ENCODE assay signal across 26 cellular contexts in genomic region chr7:664402-664775, GRCh38.
DNase-seq lines count a peak whose midpoint lies in the region; ATAC-seq and TF ChIP-seq lines count a peak whose summit lies in the region.
"Had no signal": no experiment of that assay in that cellular context is flagged by ENCODE, and none has a peak within 500 bp of the region (broad histone marks: within the 10 kb centered on the region; RNA-seq: fewer than 3 reads in every experiment).

No MANE protein-coding gene starts in this region.

- H3K4me1 Mint-ChIP-seq in H9: peaks cover 17 to 20% of the 10 kb centered on the region in 2 experiments
- H3K4me1 Mint-ChIP-seq in natural killer cell treated with Interleukin-12 subunit alpha and Interleukin-12 subunit beta and Interleukin-15 and Interleukin-18, amount 100 ng/mL, for 72 hours (ENCODE audit: low read depth in 2 of 2): peaks cover 0 to 10% of the 10 kb centered on the region in 2 donors
- H3K4me1 Mint-ChIP-seq: CD8-positive, alpha-beta memory T cell had no signal

- H3K9ac ChIP-seq in H9 (ENCODE audit: extremely low read depth, insufficient read length, low read length): no peak overlapping the region
- peak overlapping the region; percentile 9 for H3K9ac ChIP-seq in NT2/D1 (ENCODE audit: insufficient read length, low read depth)
- peak overlapping the region; percentile 65; the same call in 1 of the 2 replicates for H3K9ac ChIP-seq in iPS-20b (ENCODE audit: low read depth, low read length)

- H3K4ac ChIP-seq in H9 (ENCODE audit: low read depth, low read length): no peak overlapping the region

- H3K79me1 ChIP-seq in H9 (ENCODE audit: insufficient read depth, low read depth, low read length, poor library complexity, severe bottlenecking): no peaks in the 10 kb centered on the region

- H3K9me3 Mint-ChIP-seq in H9: peaks cover 5 to 8% of the 10 kb centered on the region in 2 experiments; a peak in 3 of 5 replicates
- peaks cover 4% of the 10 kb centered on the region for H3K9me3 Mint-ChIP-seq in natural killer cell treated with Interleukin-12 subunit alpha and Interleukin-12 subunit beta and Interleukin-15 and Interleukin-18, amount 100 ng/mL, for 72 hours
- H3K9me3 Mint-ChIP-seq: activated naive CD4-positive, alpha-beta T cell treated with anti-CD3 and anti-CD28 coated beads, Interleukin-2, amount 50 U/mL, for 24 hours had no signal

- H3K4me2 ChIP-seq in H9 (ENCODE audit: insufficient read depth, insufficient read length, low read length): no peak overlapping the region

- H4K5ac ChIP-seq in H9 (ENCODE audit: insufficient read length, low read depth, low read length): no peak overlapping the region

- H3K36me3 Mint-ChIP-seq in H9 (ENCODE audit: insufficient read depth in 1 of 3, low read depth in 3 of 3): peaks cover 8 to 15% (median 10%) of the 10 kb centered on the region in 3 experiments
- peaks cover 6% of the 10 kb centered on the region for H3K36me3 Mint-ChIP-seq in natural killer cell treated with Interleukin-12 subunit alpha and Interleukin-12 subunit beta and Interleukin-15 and Interleukin-18, amount 100 ng/mL, for 72 hours

- H3K36me3 ChIP-seq in NT2/D1 (ENCODE audit: insufficient read depth, insufficient read length, low read length): peaks cover 19% of the 10 kb centered on the region
- peaks cover 21% of the 10 kb centered on the region for H3K36me3 ChIP-seq in iPS-20b (ENCODE audit: insufficient read depth, low read depth, low read length)
- H3K36me3 ChIP-seq in testis (ENCODE audit: low read depth, missing control alignments): no peaks in the 10 kb centered on the region
- H3K36me3 ChIP-seq: HAP-1 had no signal

- no peak overlapping the region for H4K8ac ChIP-seq in H9 (replicated peaks; ENCODE audit: insufficient read length, low read depth, low read length)

- H3K18ac ChIP-seq in H9 (ENCODE audit: insufficient read length, low read depth, low read length): no peak overlapping the region

- H3K9me3 ChIP-seq in H9 (ENCODE audit: control insufficient read depth, low read depth, low read length): no peaks in the 10 kb centered on the region
- H3K9me3 ChIP-seq in NT2/D1 (ENCODE audit: insufficient read depth, low read length): no peaks in the 10 kb centered on the region
- no peaks in the 10 kb centered on the region for H3K9me3 ChIP-seq in iPS-20b (ENCODE audit: insufficient read depth, low read depth, low read length)
- H3K9me3 ChIP-seq in testis: no peaks in the 10 kb centered on the region
- H3K9me3 ChIP-seq: HAP-1 had no signal

- H3K27ac Mint-ChIP-seq in H9: peak overlapping the region in 1 of 3 experiments; percentile 95; a peak in 4 of 7 replicates
- H3K27ac Mint-ChIP-seq in natural killer cell treated with Interleukin-12 subunit alpha and Interleukin-12 subunit beta and Interleukin-15 and Interleukin-18, amount 100 ng/mL, for 72 hours: no peak overlapping the region
- H3K27ac Mint-ChIP-seq: activated CD8-positive, alpha-beta T cell treated with anti-CD3 and anti-CD28 coated beads for 36 hours; activated naive CD4-positive, alpha-beta T cell treated with anti-CD3 and anti-CD28 coated beads, Interleukin-2, amount 50 U/mL, for 24 hours; progenitor cell of endocrine pancreas; T-helper 17 cell had no signal

- H3K23ac ChIP-seq in H9 (ENCODE audit: insufficient read length, low read depth, low read length): no peak overlapping the region

- peaks cover 5% of the 10 kb centered on the region; the same call in 1 of the 2 replicates for H3K4me1 ChIP-seq in H9 (ENCODE audit: insufficient read depth, low read length)
- H3K4me1 ChIP-seq in NT2/D1 (ENCODE audit: insufficient read depth, insufficient read length): peaks cover 23% of the 10 kb centered on the region
- peaks cover 17% of the 10 kb centered on the region; the same call in 1 of the 2 replicates for H3K4me1 ChIP-seq in iPS-20b (ENCODE audit: insufficient read depth, low read length)
- peaks cover 37% of the 10 kb centered on the region for H3K4me1 ChIP-seq in testis
- H3K4me1 ChIP-seq: HAP-1 had no signal

- peaks cover 2% of the 10 kb centered on the region for H4K20me1 ChIP-seq in H9 (ENCODE audit: control insufficient read depth, insufficient read depth, insufficient read length)

- no peaks in the 10 kb centered on the region for H3K27me3 Mint-ChIP-seq in H9 (ENCODE audit: low read depth)
- peaks cover 0 to 3% of the 10 kb centered on the region in 2 donors for H3K27me3 Mint-ChIP-seq in natural killer cell treated with Interleukin-12 subunit alpha and Interleukin-12 subunit beta and Interleukin-15 and Interleukin-18, amount 100 ng/mL, for 72 hours
- H3K27me3 Mint-ChIP-seq: activated CD8-positive, alpha-beta T cell treated with anti-CD3 and anti-CD28 coated beads for 36 hours; activated naive CD4-positive, alpha-beta T cell treated with anti-CD3 and anti-CD28 coated beads, Interleukin-2, amount 50 U/mL, for 24 hours; CD8-positive, alpha-beta memory T cell; progenitor cell of endocrine pancreas; T-helper 17 cell had no signal

- no peak overlapping the region for H2BK12ac ChIP-seq in H9 (ENCODE audit: insufficient read length, low read depth, low read length)

- no peak overlapping the region for H2BK15ac ChIP-seq in H9 (ENCODE audit: low read depth, low read length)

- no peak overlapping the region for H2BK5ac ChIP-seq in H9 (ENCODE audit: insufficient read length, low read length)

- WGBS in H9 (ENCODE audit: extremely low coverage, insufficient read length, low lambda C conversion rate): no CpG with 5 or more reads among the region's 7 CpGs
- WGBS in testis, 2 donors: 73 to 78% methylated on average over 7 of the region's 7 CpGs

- intact Hi-C loops in testis (cut with DNase I; ENCODE audit: low total_unique reads): no loop called here

- no peak overlapping the region for H2BK20ac ChIP-seq in H9 (ENCODE audit: low read depth, low read length, poor library complexity, severe bottlenecking)

- H2AFZ ChIP-seq in H9 (ENCODE audit: low read length): no peak overlapping the region

- no peak overlapping the region for H3T11ph ChIP-seq in H9 (ENCODE audit: low read length)

- H2AK5ac ChIP-seq in H9 (ENCODE audit: insufficient read length, low read length): no peak overlapping the region

- peak overlapping the region; percentile 11; the same call in 1 of the 2 replicates for H3K14ac ChIP-seq in H9 (ENCODE audit: insufficient read depth, low read length)

- TF ChIP-seq CTCF in H9 (conservative IDR thresholded peaks at IDR 0.05) (no peak), testis (IDR thresholded peaks at IDR 0.05) (no peak)

- H3K27me3 ChIP-seq in H9 (ENCODE audit: insufficient read depth, low read length) (no peaks in the 10 kb centered on the region), NT2/D1 (ENCODE audit: insufficient read depth, insufficient read length) (no peaks in the 10 kb centered on the region), iPS-20b (ENCODE audit: insufficient read depth, low read length) (no peaks in the 10 kb centered on the region), testis (no peaks in the 10 kb centered on the region)

- no peak overlapping the region for H2BK120ac ChIP-seq in H9 (ENCODE audit: low read depth, low read length, poor library complexity, severe bottlenecking)

- H3K4me3 Mint-ChIP-seq in H9: no peak overlapping the region
- no peak overlapping the region for H3K4me3 Mint-ChIP-seq in natural killer cell treated with Interleukin-12 subunit alpha and Interleukin-12 subunit beta and Interleukin-15 and Interleukin-18, amount 100 ng/mL, for 72 hours
- H3K4me3 Mint-ChIP-seq: activated CD8-positive, alpha-beta T cell treated with anti-CD3 and anti-CD28 coated beads for 36 hours; activated naive CD4-positive, alpha-beta T cell treated with anti-CD3 and anti-CD28 coated beads, Interleukin-2, amount 50 U/mL, for 24 hours; CD8-positive, alpha-beta memory T cell; T-helper 17 cell had no signal

- no peak for TF ChIP-seq POLR2A in testis (IDR thresholded peaks at IDR 0.05)

- H3K27ac ChIP-seq in H9 (ENCODE audit: insufficient read length, low read depth, low read length) (no peak overlapping the region), iPS-20b (ENCODE audit: low read length) (peak overlapping the region; percentile 62), testis (peak overlapping the region; percentile 58 to 65)
- H3K27ac ChIP-seq: HL-60 had no signal

- DNase-seq in H9: no peak
- DNase-seq in NT2/D1 (ENCODE audit: low read depth, low spot score): no peak
- no peak for DNase-seq in testis
- no peak for DNase-seq in NCI-H748 (lab: John Stamatoyannopoulos, UW; ENCODE audit: unreplicated experiment)
- DNase-seq in natural killer cell treated with Interleukin-12 subunit alpha and Interleukin-12 subunit beta and Interleukin-15 and Interleukin-18, amount 100 ng/mL, for 72 hours (ENCODE audit: low spot score): no peak
- DNase-seq: activated CD4-positive, alpha-beta T cell treated with anti-CD3 and anti-CD28 coated beads for 1 hour; activated CD8-positive, alpha-beta T cell treated with anti-CD3 and anti-CD28 coated beads for 36 hours; amniotic stem cell; DMS 273 treated with DMSO at 0.1 percent for 48 hours; effector CD4-positive, alpha-beta T cell; islet precursor cell; Karpas-422; NCI-H1436; NCI-H2107; NCI-H345; NCI-H69; SHP77; stimulated activated CD4-positive, alpha-beta T cell treated with anti-CD3 and anti-CD28 coated beads, Interleukin-4, amount 100 ng/mL, for 24 hours; T-helper 17 cell had no signal

- H3K4me3 ChIP-seq in NT2/D1 (ENCODE audit: insufficient read length, low read depth) (no peak overlapping the region), iPS-20b (ENCODE audit: low read length) (no peak overlapping the region), testis (no peak overlapping the region)
- H3K4me3 ChIP-seq: HAP-1 had no signal

- no peak overlapping the region for H4K91ac ChIP-seq in H9 (ENCODE audit: insufficient read length, low read depth, low read length)

- H3K79me2 ChIP-seq in H9 (ENCODE audit: insufficient read depth, low read length): no peaks in the 10 kb centered on the region

- no peak overlapping the region for H3K56ac ChIP-seq in H9 (ENCODE audit: insufficient read length, low read depth, low read length)

- no peak for ATAC-seq in natural killer cell treated with Interleukin-12 subunit alpha and Interleukin-12 subunit beta and Interleukin-15 and Interleukin-18, amount 100 ng/mL, for 72 hours
- ATAC-seq in GM21576 (IDR thresholded peaks at IDR 0.05; ENCODE audit: unreplicated experiment): no peak
- ATAC-seq: activated CD8-positive, alpha-beta T cell treated with anti-CD3 and anti-CD28 coated beads for 36 hours; T-helper 17 cell had no signal

- no peaks in the 10 kb centered on the region for H3K23me2 ChIP-seq in H9 (ENCODE audit: insufficient read length, low read depth, low read length, poor library complexity, severe bottlenecking)
